In genomic region chr1:3903141-3904005, GRCh38 we compare ENCODE assay signal across 1 cellular context.
TF ChIP-seq lines count a peak whose summit lies in the region.

No MANE protein-coding gene starts in this region.

TF ChIP-seq in SK-N-SH, 30 proteins besides CTCF, POLR2A, EP300 and RAD21 (continued from another document):
- no peak for TF ChIP-seq FOXM1 (IDR thresholded peaks at IDR 0.05; ENCODE audit: low read depth)
- TF ChIP-seq REST (IDR thresholded peaks at IDR 0.05; ENCODE audit: low read depth, low read length), result no peak
- TF ChIP-seq USF1 (IDR thresholded peaks at IDR 0.05; ENCODE audit: borderline replicate concordance, low read depth), result no peak
- no peak for TF ChIP-seq POLR2AphosphoS5 (IDR thresholded peaks at IDR 0.05; ENCODE audit: low read depth, low read length)
- TF ChIP-seq RFX5 (IDR thresholded peaks at IDR 0.05; ENCODE audit: low read length), result no peak
- TF ChIP-seq NFIC (IDR thresholded peaks at IDR 0.05; ENCODE audit: borderline replicate concordance), result no peak
- no peak for TF ChIP-seq ELF1 (IDR thresholded peaks at IDR 0.05)
- no peak for TF ChIP-seq TCF12 (IDR thresholded peaks at IDR 0.05)
- TF ChIP-seq NRF1 (IDR thresholded peaks at IDR 0.05; ENCODE audit: low read depth, low read length), result no peak
